Comparison of ENCODE assay signal across 1 cellular context in genomic region chr16:19717781-19718623, GRCh38.
TF ChIP-seq lines count a peak whose summit lies in the region.

A gene with protein sequence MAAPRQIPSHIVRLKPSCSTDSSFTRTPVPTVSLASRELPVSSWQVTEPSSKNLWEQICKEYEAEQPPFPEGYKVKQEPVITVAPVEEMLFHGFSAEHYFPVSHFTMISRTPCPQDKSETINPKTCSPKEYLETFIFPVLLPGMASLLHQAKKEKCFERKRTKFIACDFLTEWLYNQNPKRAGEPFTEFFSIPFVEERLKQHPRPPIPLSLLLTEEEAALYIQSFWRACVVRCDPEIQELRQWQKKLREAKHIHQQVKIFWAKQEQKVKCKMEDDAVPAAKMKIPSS (plus strand): TSS chr16:19718271. CDS start chr16:19718307, 36 bp downstream.
A gene with protein sequence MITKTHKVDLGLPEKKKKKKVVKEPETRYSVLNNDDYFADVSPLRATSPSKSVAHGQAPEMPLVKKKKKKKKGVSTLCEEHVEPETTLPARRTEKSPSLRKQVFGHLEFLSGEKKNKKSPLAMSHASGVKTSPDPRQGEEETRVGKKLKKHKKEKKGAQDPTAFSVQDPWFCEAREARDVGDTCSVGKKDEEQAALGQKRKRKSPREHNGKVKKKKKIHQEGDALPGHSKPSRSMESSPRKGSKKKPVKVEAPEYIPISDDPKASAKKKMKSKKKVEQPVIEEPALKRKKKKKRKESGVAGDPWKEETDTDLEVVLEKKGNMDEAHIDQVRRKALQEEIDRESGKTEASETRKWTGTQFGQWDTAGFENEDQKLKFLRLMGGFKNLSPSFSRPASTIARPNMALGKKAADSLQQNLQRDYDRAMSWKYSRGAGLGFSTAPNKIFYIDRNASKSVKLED (minus strand): TSS chr16:19718227. CDS start chr16:19715035, 3,192 bp downstream.

TF ChIP-seq in HepG2, 621 proteins besides CTCF, POLR2A, EP300 and RAD21 (continued from another document and continues in another):
- peak; percentile 49; the same call in 1 of the 2 replicates for TF ChIP-seq PRDM10 (CRISPR knock-in tag; IDR thresholded peaks at IDR 0.05; ENCODE audit: low read depth)
- no peak for TF ChIP-seq ZKSCAN5 (CRISPR knock-in tag; IDR thresholded peaks at IDR 0.05)
- peak; percentile 94 for TF ChIP-seq GABPA (IDR thresholded peaks at IDR 0.05; ENCODE audit: low read depth, low read length)
- peak; percentile 100 for TF ChIP-seq GABPA (CRISPR knock-in tag; IDR thresholded peaks at IDR 0.05; ENCODE audit: low read depth)
- peak; percentile 89 for TF ChIP-seq ZBTB38 (CRISPR knock-in tag; IDR thresholded peaks at IDR 0.05)
- no peak for TF ChIP-seq NCOA5 (CRISPR knock-in tag; IDR thresholded peaks at IDR 0.05)
- peak; percentile 98 for TF ChIP-seq PHF8 (CRISPR knock-in tag; IDR thresholded peaks at IDR 0.05)
- TF ChIP-seq ELF4 (CRISPR knock-in tag; IDR thresholded peaks at IDR 0.05; ENCODE audit: borderline replicate concordance), result peak; percentile 88; the same call in 1 of the 2 replicates
- no peak for TF ChIP-seq FOXK2 (IDR thresholded peaks at IDR 0.05)
- TF ChIP-seq STAT6 (CRISPR knock-in tag; IDR thresholded peaks at IDR 0.05; ENCODE audit: borderline replicate concordance), result peak; percentile 89; the same call in 1 of the 2 replicates
- TF ChIP-seq, protein P1, sequence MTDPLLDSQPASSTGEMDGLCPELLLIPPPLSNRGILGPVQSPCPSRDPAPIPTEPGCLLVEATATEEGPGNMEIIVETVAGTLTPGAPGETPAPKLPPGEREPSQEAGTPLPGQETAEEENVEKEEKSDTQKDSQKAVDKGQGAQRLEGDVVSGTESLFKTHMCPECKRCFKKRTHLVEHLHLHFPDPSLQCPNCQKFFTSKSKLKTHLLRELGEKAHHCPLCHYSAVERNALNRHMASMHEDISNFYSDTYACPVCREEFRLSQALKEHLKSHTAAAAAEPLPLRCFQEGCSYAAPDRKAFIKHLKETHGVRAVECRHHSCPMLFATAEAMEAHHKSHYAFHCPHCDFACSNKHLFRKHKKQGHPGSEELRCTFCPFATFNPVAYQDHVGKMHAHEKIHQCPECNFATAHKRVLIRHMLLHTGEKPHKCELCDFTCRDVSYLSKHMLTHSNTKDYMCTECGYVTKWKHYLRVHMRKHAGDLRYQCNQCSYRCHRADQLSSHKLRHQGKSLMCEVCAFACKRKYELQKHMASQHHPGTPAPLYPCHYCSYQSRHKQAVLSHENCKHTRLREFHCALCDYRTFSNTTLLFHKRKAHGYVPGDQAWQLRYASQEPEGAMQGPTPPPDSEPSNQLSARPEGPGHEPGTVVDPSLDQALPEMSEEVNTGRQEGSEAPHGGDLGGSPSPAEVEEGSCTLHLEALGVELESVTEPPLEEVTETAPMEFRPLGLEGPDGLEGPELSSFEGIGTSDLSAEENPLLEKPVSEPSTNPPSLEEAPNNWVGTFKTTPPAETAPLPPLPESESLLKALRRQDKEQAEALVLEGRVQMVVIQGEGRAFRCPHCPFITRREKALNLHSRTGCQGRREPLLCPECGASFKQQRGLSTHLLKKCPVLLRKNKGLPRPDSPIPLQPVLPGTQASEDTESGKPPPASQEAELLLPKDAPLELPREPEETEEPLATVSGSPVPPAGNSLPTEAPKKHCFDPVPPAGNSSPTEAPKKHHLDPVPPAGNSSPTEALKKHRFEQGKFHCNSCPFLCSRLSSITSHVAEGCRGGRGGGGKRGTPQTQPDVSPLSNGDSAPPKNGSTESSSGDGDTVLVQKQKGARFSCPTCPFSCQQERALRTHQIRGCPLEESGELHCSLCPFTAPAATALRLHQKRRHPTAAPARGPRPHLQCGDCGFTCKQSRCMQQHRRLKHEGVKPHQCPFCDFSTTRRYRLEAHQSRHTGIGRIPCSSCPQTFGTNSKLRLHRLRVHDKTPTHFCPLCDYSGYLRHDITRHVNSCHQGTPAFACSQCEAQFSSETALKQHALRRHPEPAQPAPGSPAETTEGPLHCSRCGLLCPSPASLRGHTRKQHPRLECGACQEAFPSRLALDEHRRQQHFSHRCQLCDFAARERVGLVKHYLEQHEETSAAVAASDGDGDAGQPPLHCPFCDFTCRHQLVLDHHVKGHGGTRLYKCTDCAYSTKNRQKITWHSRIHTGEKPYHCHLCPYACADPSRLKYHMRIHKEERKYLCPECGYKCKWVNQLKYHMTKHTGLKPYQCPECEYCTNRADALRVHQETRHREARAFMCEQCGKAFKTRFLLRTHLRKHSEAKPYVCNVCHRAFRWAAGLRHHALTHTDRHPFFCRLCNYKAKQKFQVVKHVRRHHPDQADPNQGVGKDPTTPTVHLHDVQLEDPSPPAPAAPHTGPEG (CRISPR knock-in tag; IDR thresholded peaks at IDR 0.05), result no peak; the same call in 1 of the 2 replicates
- peak; percentile 27; the same call in 1 of the 2 replicates for TF ChIP-seq SMAD3 (CRISPR knock-in tag; IDR thresholded peaks at IDR 0.05)
- TF ChIP-seq KLF13 (CRISPR knock-in tag; IDR thresholded peaks at IDR 0.05), result peak; percentile 97
- TF ChIP-seq KMT2B (CRISPR knock-in tag; IDR thresholded peaks at IDR 0.05), result peak; percentile 99
- TF ChIP-seq, protein P2, sequence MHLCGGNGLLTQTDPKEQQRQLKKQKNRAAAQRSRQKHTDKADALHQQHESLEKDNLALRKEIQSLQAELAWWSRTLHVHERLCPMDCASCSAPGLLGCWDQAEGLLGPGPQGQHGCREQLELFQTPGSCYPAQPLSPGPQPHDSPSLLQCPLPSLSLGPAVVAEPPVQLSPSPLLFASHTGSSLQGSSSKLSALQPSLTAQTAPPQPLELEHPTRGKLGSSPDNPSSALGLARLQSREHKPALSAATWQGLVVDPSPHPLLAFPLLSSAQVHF (CRISPR knock-in tag; IDR thresholded peaks at IDR 0.05), result peak; percentile 88; the same call in 1 of the 2 replicates
- 0 out of 2 replicates have a peak, but pooled peaks have one; percentile 44 for TF ChIP-seq HMG20A (CRISPR knock-in tag; IDR thresholded peaks at IDR 0.05; ENCODE audit: borderline replicate concordance)
- no peak for TF ChIP-seq KDM1A (CRISPR knock-in tag; IDR thresholded peaks at IDR 0.05)
- TF ChIP-seq, protein P3, sequence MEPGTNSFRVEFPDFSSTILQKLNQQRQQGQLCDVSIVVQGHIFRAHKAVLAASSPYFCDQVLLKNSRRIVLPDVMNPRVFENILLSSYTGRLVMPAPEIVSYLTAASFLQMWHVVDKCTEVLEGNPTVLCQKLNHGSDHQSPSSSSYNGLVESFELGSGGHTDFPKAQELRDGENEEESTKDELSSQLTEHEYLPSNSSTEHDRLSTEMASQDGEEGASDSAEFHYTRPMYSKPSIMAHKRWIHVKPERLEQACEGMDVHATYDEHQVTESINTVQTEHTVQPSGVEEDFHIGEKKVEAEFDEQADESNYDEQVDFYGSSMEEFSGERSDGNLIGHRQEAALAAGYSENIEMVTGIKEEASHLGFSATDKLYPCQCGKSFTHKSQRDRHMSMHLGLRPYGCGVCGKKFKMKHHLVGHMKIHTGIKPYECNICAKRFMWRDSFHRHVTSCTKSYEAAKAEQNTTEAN (CRISPR knock-in tag; conservative IDR thresholded peaks at IDR 0.05), result peak; percentile 79; the same call in 1 of the 2 replicates
- no peak for TF ChIP-seq ATF7 (IDR thresholded peaks at IDR 0.05)
- peak; percentile 72; the same call in 1 of the 2 replicates for TF ChIP-seq ATF7 (CRISPR knock-in tag; IDR thresholded peaks at IDR 0.05)
- peak; percentile 48 for TF ChIP-seq USF2 (IDR thresholded peaks at IDR 0.05; ENCODE audit: low read depth, low read length)
- TF ChIP-seq USF2 (CRISPR knock-in tag; IDR thresholded peaks at IDR 0.05; ENCODE audit: borderline replicate concordance), result peak; percentile 71; the same call in 1 of the 2 replicates
- TF ChIP-seq YEATS4 (CRISPR knock-in tag; IDR thresholded peaks at IDR 0.05; ENCODE audit: borderline replicate concordance), result peak; percentile 99
- TF ChIP-seq ZNF598 (CRISPR knock-in tag; IDR thresholded peaks at IDR 0.05; ENCODE audit: borderline replicate concordance), result peak; percentile 99
- TF ChIP-seq MIXL1 (CRISPR knock-in tag; IDR thresholded peaks at IDR 0.05), result no peak; the same call in 1 of the 2 replicates
- TF ChIP-seq IKZF4 (CRISPR knock-in tag; IDR thresholded peaks at IDR 0.05; ENCODE audit: borderline replicate concordance, low read depth, not compliant biosample characterization), result peak; percentile 87
- no peak for TF ChIP-seq SP1 (IDR thresholded peaks at IDR 0.05)
- peak; percentile 73 for TF ChIP-seq SP1 (CRISPR knock-in tag; IDR thresholded peaks at IDR 0.05)
- TF ChIP-seq, protein P4, sequence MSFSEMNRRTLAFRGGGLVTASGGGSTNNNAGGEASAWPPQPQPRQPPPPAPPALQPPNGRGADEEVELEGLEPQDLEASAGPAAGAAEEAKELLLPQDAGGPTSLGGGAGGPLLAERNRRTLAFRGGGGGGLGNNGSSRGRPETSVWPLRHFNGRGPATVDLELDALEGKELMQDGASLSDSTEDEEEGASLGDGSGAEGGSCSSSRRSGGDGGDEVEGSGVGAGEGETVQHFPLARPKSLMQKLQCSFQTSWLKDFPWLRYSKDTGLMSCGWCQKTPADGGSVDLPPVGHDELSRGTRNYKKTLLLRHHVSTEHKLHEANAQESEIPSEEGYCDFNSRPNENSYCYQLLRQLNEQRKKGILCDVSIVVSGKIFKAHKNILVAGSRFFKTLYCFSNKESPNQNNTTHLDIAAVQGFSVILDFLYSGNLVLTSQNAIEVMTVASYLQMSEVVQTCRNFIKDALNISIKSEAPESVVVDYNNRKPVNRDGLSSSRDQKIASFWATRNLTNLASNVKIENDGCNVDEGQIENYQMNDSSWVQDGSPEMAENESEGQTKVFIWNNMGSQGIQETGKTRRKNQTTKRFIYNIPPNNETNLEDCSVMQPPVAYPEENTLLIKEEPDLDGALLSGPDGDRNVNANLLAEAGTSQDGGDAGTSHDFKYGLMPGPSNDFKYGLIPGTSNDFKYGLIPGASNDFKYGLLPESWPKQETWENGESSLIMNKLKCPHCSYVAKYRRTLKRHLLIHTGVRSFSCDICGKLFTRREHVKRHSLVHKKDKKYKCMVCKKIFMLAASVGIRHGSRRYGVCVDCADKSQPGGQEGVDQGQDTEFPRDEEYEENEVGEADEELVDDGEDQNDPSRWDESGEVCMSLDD (CRISPR knock-in tag; IDR thresholded peaks at IDR 0.05; ENCODE audit: borderline replicate concordance), result peak; percentile 44
- peak; percentile 87; the same call in 1 of the 2 replicates for TF ChIP-seq CSRNP1 (CRISPR knock-in tag; IDR thresholded peaks at IDR 0.05)
